Comparison of ENCODE assay signal across 1 cellular context in the genomic region with DNA sequence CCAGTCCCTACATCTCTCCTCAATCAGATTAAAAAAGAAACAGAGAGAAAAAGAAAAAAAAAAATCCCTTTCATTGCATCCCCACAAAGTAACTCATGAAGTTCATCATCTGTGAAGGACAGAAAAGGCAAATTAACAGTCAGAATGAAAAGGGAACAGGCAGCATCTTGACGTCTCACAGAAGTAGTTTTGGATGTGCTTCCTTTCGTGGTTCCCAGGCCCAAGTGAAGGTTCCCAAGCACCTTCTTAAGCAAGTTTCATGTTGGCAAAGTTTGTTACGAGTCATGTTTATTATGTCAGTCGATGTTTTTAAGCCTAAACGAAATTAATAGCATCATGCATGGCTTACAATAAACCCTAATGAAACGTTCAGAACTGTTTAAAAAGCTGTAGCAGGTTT.
TF ChIP-seq lines count a peak whose summit lies in the region.

No MANE protein-coding gene starts in this region.

TF ChIP-seq in IMR-90, 13 proteins besides CTCF, POLR2A, EP300 and RAD21 (continued from another document):
- TF ChIP-seq, protein P1, sequence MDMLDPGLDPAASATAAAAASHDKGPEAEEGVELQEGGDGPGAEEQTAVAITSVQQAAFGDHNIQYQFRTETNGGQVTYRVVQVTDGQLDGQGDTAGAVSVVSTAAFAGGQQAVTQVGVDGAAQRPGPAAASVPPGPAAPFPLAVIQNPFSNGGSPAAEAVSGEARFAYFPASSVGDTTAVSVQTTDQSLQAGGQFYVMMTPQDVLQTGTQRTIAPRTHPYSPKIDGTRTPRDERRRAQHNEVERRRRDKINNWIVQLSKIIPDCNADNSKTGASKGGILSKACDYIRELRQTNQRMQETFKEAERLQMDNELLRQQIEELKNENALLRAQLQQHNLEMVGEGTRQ (IDR thresholded peaks at IDR 0.05; ENCODE audit: low read depth, low read length) = no peak
- TF ChIP-seq SMC3 (IDR thresholded peaks at IDR 0.05; ENCODE audit: low read depth, low read length) (no peak), MAFK (IDR thresholded peaks at IDR 0.05; ENCODE audit: low read depth, low read length) (no peak), RCOR1 (IDR thresholded peaks at IDR 0.05; ENCODE audit: insufficient replicate concordance, low read length) (no peak), FOS (IDR thresholded peaks at IDR 0.05; ENCODE audit: low read depth, low read length) (no peak), CEBPB (IDR thresholded peaks at IDR 0.05; ENCODE audit: low read depth, low read length) (no peak), RFX5 (IDR thresholded peaks at IDR 0.05; ENCODE audit: low read depth, low read length) (no peak), MAZ (IDR thresholded peaks at IDR 0.05; ENCODE audit: borderline replicate concordance, low read depth, low read length) (no peak)
- TF ChIP-seq, protein P2, sequence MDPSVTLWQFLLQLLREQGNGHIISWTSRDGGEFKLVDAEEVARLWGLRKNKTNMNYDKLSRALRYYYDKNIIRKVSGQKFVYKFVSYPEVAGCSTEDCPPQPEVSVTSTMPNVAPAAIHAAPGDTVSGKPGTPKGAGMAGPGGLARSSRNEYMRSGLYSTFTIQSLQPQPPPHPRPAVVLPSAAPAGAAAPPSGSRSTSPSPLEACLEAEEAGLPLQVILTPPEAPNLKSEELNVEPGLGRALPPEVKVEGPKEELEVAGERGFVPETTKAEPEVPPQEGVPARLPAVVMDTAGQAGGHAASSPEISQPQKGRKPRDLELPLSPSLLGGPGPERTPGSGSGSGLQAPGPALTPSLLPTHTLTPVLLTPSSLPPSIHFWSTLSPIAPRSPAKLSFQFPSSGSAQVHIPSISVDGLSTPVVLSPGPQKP (IDR thresholded peaks at IDR 0.05; ENCODE audit: borderline replicate concordance, low read depth, low read length) = no peak
